Comparison of ENCODE assay signal across 1 cellular context in the genomic region with DNA sequence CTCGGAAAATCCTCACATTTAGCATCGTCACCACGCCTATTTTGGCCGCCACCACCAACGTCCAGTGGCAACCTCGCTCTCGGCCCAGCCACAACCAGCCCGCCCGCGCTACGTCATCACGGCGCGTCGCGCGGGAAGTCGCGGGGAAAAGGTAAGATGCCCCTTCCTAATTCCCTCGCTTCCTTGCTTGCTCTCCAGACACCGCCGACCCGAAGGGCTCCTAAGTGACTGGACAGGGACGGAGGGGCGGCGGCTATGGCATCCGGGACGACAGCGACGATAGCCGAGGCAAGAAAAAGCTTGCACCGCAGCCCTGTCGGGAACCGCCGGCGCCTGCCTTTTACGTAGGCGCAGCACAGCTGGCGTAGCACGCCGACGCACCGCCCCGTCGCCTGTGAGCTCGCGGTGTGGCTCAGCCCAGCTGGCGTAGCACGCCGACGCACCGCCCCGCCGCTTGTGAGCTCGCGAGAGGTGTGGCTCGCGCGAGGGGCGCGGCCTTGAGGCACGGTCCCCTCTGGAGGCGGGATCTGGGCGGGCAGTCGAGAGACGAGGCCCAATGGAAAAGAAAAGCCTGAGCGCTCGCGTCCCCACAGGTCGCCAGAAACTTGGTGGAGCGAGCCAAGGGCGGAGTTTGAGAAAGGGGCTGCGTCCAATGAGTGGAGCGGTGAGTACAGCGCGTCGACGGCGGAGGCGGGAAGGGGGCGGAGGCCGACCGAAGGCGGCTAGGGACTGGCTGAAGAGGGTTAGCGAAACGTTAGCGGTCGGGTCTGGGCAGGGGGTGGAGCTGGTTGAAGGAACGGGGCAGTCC.
A peak's percentile ranks its signal among the peaks of the same experiment; 100 is the strongest.
TF ChIP-seq lines count a peak whose summit lies in the region.

Gene HDAC6 (plus strand): TSS at position 787 of the 808 bp plus-strand sequence. CDS start 626 bp downstream, outside the sequence.

TF ChIP-seq in HepG2, 621 proteins besides CTCF, POLR2A, EP300 and RAD21 (continued from another document and continues in another):
- TF ChIP-seq TMF1 (CRISPR knock-in tag; IDR thresholded peaks at IDR 0.05; ENCODE audit: low read depth) (no peak), ZNF282 (IDR thresholded peaks at IDR 0.05; ENCODE audit: partially characterized antibody) (no peak), ZNF329 (CRISPR knock-in tag; IDR thresholded peaks at IDR 0.05; ENCODE audit: low read depth) (no peak), ZNF788 (CRISPR knock-in tag; IDR thresholded peaks at IDR 0.05; ENCODE audit: borderline replicate concordance) (peak; percentile 62; the same call in 1 of the 2 replicates), HOXA5 (CRISPR knock-in tag; IDR thresholded peaks at IDR 0.05) (no peak), TP53 (CRISPR knock-in tag; conservative IDR thresholded peaks at IDR 0.05) (no peak), SMYD3 (CRISPR knock-in tag; IDR thresholded peaks at IDR 0.05) (no peak), TFDP2 (CRISPR knock-in tag; IDR thresholded peaks at IDR 0.05) (peak; percentile 81), NFYC (CRISPR knock-in tag; IDR thresholded peaks at IDR 0.05) (peak; percentile 82), ZNF510 (CRISPR knock-in tag; IDR thresholded peaks at IDR 0.05; ENCODE audit: low read depth) (no peak), PHF20 (CRISPR knock-in tag; IDR thresholded peaks at IDR 0.05) (peak; percentile 93), ZNF589 (CRISPR knock-in tag; conservative IDR thresholded peaks at IDR 0.05) (no peak), SRF (IDR thresholded peaks at IDR 0.05; ENCODE audit: low read depth, low read length) (peak; percentile 79), THRA (CRISPR knock-in tag; IDR thresholded peaks at IDR 0.05; ENCODE audit: borderline replicate concordance) (no peak), FOXC1 (CRISPR knock-in tag; IDR thresholded peaks at IDR 0.05; ENCODE audit: borderline replicate concordance) (no peak), ZNF563 (CRISPR knock-in tag; IDR thresholded peaks at IDR 0.05) (no peak), ZMYM3 (CRISPR knock-in tag; IDR thresholded peaks at IDR 0.05) (no peak), ZNF784 (CRISPR knock-in tag; IDR thresholded peaks at IDR 0.05; ENCODE audit: borderline replicate concordance) (no peak), MLXIP (CRISPR knock-in tag; IDR thresholded peaks at IDR 0.05; ENCODE audit: borderline replicate concordance) (no peak), ZEB1 (IDR thresholded peaks at IDR 0.05; ENCODE audit: insufficient replicate concordance, low read depth) (no peak), NFKBIZ (CRISPR knock-in tag; IDR thresholded peaks at IDR 0.05) (no peak)
- TF ChIP-seq, protein P1, sequence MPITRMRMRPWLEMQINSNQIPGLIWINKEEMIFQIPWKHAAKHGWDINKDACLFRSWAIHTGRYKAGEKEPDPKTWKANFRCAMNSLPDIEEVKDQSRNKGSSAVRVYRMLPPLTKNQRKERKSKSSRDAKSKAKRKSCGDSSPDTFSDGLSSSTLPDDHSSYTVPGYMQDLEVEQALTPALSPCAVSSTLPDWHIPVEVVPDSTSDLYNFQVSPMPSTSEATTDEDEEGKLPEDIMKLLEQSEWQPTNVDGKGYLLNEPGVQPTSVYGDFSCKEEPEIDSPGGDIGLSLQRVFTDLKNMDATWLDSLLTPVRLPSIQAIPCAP (CRISPR knock-in tag; IDR thresholded peaks at IDR 0.05; ENCODE audit: low read depth): no peak
- TF ChIP-seq, protein P2, sequence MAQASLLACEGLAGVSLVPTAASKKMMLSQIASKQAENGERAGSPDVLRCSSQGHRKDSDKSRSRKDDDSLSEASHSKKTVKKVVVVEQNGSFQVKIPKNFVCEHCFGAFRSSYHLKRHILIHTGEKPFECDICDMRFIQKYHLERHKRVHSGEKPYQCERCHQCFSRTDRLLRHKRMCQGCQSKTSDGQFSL (CRISPR knock-in tag; IDR thresholded peaks at IDR 0.05): no peak
- TF ChIP-seq, protein P3, sequence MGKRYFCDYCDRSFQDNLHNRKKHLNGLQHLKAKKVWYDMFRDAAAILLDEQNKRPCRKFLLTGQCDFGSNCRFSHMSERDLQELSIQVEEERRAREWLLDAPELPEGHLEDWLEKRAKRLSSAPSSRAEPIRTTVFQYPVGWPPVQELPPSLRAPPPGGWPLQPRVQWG (CRISPR knock-in tag; IDR thresholded peaks at IDR 0.05; ENCODE audit: borderline replicate concordance, low read depth): no peak
- TF ChIP-seq, protein P4, sequence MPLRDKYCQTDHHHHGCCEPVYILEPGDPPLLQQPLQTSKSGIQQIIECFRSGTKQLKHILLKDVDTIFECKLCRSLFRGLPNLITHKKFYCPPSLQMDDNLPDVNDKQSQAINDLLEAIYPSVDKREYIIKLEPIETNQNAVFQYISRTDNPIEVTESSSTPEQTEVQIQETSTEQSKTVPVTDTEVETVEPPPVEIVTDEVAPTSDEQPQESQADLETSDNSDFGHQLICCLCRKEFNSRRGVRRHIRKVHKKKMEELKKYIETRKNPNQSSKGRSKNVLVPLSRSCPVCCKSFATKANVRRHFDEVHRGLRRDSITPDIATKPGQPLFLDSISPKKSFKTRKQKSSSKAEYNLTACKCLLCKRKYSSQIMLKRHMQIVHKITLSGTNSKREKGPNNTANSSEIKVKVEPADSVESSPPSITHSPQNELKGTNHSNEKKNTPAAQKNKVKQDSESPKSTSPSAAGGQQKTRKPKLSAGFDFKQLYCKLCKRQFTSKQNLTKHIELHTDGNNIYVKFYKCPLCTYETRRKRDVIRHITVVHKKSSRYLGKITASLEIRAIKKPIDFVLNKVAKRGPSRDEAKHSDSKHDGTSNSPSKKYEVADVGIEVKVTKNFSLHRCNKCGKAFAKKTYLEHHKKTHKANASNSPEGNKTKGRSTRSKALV (CRISPR knock-in tag; IDR thresholded peaks at IDR 0.05): no peak
- TF ChIP-seq, protein P5, sequence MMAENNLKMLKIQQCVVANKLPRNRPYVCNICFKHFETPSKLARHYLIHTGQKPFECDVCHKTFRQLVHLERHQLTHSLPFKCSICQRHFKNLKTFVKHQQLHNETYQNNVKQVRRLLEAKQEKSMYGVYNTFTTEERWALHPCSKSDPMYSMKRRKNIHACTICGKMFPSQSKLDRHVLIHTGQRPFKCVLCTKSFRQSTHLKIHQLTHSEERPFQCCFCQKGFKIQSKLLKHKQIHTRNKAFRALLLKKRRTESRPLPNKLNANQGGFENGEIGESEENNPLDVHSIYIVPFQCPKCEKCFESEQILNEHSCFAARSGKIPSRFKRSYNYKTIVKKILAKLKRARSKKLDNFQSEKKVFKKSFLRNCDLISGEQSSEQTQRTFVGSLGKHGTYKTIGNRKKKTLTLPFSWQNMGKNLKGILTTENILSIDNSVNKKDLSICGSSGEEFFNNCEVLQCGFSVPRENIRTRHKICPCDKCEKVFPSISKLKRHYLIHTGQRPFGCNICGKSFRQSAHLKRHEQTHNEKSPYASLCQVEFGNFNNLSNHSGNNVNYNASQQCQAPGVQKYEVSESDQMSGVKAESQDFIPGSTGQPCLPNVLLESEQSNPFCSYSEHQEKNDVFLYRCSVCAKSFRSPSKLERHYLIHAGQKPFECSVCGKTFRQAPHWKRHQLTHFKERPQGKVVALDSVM (CRISPR knock-in tag; IDR thresholded peaks at IDR 0.05): no peak
- TF ChIP-seq, protein P6, sequence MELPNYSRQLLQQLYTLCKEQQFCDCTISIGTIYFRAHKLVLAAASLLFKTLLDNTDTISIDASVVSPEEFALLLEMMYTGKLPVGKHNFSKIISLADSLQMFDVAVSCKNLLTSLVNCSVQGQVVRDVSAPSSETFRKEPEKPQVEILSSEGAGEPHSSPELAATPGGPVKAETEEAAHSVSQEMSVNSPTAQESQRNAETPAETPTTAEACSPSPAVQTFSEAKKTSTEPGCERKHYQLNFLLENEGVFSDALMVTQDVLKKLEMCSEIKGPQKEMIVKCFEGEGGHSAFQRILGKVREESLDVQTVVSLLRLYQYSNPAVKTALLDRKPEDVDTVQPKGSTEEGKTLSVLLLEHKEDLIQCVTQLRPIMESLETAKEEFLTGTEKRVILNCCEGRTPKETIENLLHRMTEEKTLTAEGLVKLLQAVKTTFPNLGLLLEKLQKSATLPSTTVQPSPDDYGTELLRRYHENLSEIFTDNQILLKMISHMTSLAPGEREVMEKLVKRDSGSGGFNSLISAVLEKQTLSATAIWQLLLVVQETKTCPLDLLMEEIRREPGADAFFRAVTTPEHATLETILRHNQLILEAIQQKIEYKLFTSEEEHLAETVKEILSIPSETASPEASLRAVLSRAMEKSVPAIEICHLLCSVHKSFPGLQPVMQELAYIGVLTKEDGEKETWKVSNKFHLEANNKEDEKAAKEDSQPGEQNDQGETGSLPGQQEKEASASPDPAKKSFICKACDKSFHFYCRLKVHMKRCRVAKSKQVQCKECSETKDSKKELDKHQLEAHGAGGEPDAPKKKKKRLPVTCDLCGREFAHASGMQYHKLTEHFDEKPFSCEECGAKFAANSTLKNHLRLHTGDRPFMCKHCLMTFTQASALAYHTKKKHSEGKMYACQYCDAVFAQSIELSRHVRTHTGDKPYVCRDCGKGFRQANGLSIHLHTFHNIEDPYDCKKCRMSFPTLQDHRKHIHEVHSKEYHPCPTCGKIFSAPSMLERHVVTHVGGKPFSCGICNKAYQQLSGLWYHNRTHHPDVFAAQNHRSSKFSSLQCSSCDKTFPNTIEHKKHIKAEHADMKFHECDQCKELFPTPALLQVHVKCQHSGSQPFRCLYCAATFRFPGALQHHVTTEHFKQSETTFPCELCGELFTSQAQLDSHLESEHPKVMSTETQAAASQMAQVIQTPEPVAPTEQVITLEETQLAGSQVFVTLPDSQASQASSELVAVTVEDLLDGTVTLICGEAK (IDR thresholded peaks at IDR 0.05): no peak
- TF ChIP-seq, protein P6 (CRISPR knock-in tag; IDR thresholded peaks at IDR 0.05): no peak; the same call in 1 of the 2 replicates
